27 cellular contexts compared by ENCODE assay signal in the genomic region with DNA sequence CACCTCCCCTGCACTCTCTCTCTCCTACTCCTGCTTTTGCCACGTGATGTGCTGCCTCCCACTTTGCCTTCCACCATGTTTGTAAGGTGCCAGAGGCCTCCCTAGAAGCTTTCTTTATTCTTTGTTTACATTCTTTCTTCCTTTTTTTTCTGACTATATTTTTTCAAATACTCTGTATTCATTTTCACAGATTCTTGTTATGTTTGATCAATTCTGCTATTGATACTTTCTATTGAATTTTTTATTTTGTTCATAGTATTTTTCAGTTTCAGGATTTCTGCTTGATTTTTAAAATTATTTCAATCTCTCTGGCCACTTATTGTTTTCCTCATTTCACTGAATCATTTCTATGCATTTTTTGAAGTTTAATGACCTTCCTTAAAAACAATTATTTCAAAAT.
"Had no signal": no experiment of that assay in that cellular context is flagged by ENCODE, and none has a peak within 500 bp of the region (broad histone marks: within the 10 kb centered on the region; RNA-seq: fewer than 3 reads in every experiment).

No MANE protein-coding gene starts in this region.

- H3K9ac ChIP-seq: neural progenitor cell, parathyroid adenoma had no signal

- DNase-seq: natural killer cell; occipital lobe; ovary; psoas muscle; right cardiac atrium; spleen; stimulated activated CD4-positive, alpha-beta T cell treated with anti-CD3 and anti-CD28 coated beads, Interleukin-12 subunit alpha, Interleukin-12 subunit beta, amount 100 ng/mL, for 4 hours; stimulated activated CD4-positive, alpha-beta T cell treated with anti-CD3 and anti-CD28 coated beads, Interleukin-1b, Interleukin-23, amount 100 ng/mL, for 48 hours; stimulated activated CD4-positive, alpha-beta T cell treated with anti-CD3 and anti-CD28 coated beads, Interleukin-4, amount 100 ng/mL, for 1 hour; stimulated activated CD4-positive, alpha-beta T cell treated with anti-CD3 and anti-CD28 coated beads, Interleukin-4, amount 100 ng/mL, for 4 hours; stimulated activated CD8-positive, alpha-beta memory T cell treated with anti-CD3 and anti-CD28 coated beads, Interleukin-4, amount 100 ng/mL, for 48 hours; stimulated activated naive CD4-positive, alpha-beta T cell; stimulated activated naive CD8-positive, alpha-beta T cell treated with anti-CD3 and anti-CD28 coated beads, Interleukin-15, amount 100 ng/mL, for 72 hours; stimulated activated naive CD8-positive, alpha-beta T cell treated with anti-CD3 and anti-CD28 coated beads, Interleukin-15, Interleukin-2, amounts not matched to agents 100 U/mL and 50 U/mL, for 24 hours; substantia nigra; testis; tibial artery; transverse colon; upper lobe of right lung; uterus had no signal

- H3K4me1 ChIP-seq: neural progenitor cell, parathyroid adenoma, psoas muscle, spleen, suprapubic skin, testis, tibial artery, transverse colon, upper lobe of right lung, uterus had no signal

- H3K27me3 ChIP-seq: neural progenitor cell, ovary, spleen, suprapubic skin, testis, tibial artery, transverse colon, upper lobe of right lung, uterus had no signal

- H3K4me2 ChIP-seq: neural progenitor cell, smooth muscle cell had no signal

- H3K9me3 ChIP-seq: ovary, testis had no signal

- H3K79me2 ChIP-seq: parathyroid adenoma had no signal

- H3K36me3 ChIP-seq: neural progenitor cell, ovary, spleen, suprapubic skin, tibial artery, transverse colon, upper lobe of right lung, uterus had no signal

- H3K27ac ChIP-seq: neural progenitor cell, ovary, parathyroid adenoma, psoas muscle, skin epidermis, spleen, suprapubic skin, testis, tibial artery, transverse colon, upper lobe of right lung, uterus had no signal

- H3K4me3 ChIP-seq: neural progenitor cell, ovary, psoas muscle, skin epidermis, smooth muscle cell, spleen, suprapubic skin, testis, tibial artery, transverse colon, upper lobe of right lung, uterus had no signal

- ATAC-seq: natural killer cell; psoas muscle; right cardiac atrium; sciatic nerve; stimulated activated memory B cell treated with anti-CD40 and anti-IgM and Interleukin-4, amounts not matched to agents 10 μg/mL and 1 μg/mL and 100 μg/mL, for 72 hours; stimulated activated naive CD8-positive, alpha-beta T cell treated with anti-CD3 and anti-CD28 coated beads, Interleukin-15, amount 100 ng/mL, for 72 hours; stimulated activated naive CD8-positive, alpha-beta T cell treated with anti-CD3 and anti-CD28 coated beads, Interleukin-15, Interleukin-2, amounts not matched to agents 100 U/mL and 50 U/mL, for 24 hours; upper lobe of right lung had no signal

- H2AFZ ChIP-seq: neural progenitor cell, parathyroid adenoma had no signal
